Comparison of ENCODE assay signal across 1 cellular context in the genomic region with DNA sequence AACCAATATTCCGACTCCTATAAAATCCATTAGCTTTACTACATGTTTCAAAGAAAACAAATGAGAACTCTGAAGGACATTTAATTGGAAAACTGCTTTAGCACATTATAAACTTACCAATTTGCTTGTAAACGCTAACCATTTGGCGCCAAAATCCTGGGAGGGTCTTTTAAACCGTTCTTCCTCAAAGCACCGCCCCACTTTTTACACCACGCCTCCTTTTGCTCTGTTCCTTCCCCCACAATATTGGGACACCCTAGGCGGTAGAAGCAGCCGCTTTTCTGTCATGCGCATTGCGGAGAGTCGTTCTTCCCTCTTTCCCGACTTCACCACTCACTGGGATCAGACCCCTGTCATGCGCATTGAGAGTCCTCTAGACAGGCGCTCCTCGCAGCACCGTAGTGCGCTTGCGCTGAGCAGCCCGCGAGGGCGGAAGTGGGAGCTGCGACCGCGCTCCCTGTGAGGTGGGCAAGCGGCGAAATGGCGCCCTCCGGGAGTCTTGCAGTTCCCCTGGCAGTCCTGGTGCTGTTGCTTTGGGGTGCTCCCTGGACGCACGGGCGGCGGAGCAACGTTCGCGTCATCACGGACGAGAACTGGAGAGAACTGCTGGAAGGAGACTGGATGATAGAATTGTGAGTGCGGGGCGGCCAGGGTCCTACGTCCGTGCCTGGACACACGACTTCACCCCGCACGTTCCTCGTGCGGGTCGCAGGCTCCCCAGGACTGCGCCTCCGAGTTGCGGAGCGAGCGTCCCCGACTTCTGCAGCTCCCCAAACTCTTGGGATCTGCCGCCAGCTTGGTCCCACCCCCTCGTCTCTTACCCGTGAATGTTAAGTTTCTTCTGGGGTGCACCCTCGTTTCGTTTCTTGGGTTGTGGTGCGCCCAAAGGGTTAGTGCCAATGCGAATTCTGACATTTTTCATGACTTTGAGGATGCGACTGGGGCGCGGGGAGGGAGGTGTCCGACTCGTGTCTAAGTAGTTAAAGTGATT.
A peak's percentile ranks its signal among the peaks of the same experiment; 100 is the strongest.
TF ChIP-seq lines count a peak whose summit lies in the region.

A gene with protein sequence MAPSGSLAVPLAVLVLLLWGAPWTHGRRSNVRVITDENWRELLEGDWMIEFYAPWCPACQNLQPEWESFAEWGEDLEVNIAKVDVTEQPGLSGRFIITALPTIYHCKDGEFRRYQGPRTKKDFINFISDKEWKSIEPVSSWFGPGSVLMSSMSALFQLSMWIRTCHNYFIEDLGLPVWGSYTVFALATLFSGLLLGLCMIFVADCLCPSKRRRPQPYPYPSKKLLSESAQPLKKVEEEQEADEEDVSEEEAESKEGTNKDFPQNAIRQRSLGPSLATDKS (plus strand): TSS at position 435 of the 991 bp plus-strand sequence. CDS start 46 bp downstream, at position 481.

TF ChIP-seq in HEK293, 187 proteins besides CTCF, POLR2A, EP300 and RAD21 (continued from another document and continues in another):
- TF ChIP-seq WT1 (tag by site-specific recombination; IDR thresholded peaks at IDR 0.05): no peak
- no peak for TF ChIP-seq ZNF837 (tag by site-specific recombination; IDR thresholded peaks at IDR 0.05)
- no peak for TF ChIP-seq ZNF2 (tag by site-specific recombination; IDR thresholded peaks at IDR 0.05)
- no peak for TF ChIP-seq ZNF214 (tag by site-specific recombination; IDR thresholded peaks at IDR 0.05; ENCODE audit: borderline replicate concordance)
- no peak for TF ChIP-seq ZNF248 (tag by site-specific recombination; IDR thresholded peaks at IDR 0.05)
- no peak for TF ChIP-seq ZNF664 (tag by site-specific recombination; IDR thresholded peaks at IDR 0.05)
- TF ChIP-seq, protein P1, sequence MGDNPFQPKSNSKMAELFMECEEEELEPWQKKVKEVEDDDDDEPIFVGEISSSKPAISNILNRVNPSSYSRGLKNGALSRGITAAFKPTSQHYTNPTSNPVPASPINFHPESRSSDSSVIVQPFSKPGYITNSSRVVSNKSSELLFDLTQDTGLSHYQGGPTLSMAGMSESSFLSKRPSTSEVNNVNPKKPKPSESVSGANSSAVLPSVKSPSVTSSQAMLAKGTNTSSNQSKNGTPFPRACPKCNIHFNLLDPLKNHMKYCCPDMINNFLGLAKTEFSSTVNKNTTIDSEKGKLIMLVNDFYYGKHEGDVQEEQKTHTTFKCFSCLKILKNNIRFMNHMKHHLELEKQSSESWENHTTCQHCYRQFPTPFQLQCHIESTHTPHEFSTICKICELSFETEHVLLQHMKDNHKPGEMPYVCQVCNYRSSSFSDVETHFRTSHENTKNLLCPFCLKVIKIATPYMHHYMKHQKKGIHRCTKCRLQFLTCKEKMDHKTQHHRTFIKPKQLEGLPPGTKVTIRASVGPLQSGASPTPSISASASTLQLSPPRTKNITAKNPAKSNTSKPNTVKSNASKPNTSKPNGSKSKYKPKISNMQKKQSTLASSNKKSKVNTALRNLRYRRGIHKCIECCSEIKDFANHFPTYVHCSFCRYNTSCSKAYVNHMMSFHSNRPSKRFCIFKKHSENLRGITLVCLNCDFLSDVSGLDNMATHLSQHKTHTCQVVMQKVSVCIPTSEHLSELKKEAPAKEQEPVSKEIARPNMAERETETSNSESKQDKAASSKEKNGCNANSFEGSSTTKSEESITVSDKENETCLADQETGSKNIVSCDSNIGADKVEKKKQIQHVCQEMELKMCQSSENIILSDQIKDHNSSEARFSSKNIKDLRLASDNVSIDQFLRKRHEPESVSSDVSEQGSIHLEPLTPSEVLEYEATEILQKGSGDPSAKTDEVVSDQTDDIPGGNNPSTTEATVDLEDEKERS (tag by site-specific recombination; IDR thresholded peaks at IDR 0.05): no peak
- no peak for TF ChIP-seq ZNF768 (tag by site-specific recombination; IDR thresholded peaks at IDR 0.05)
- TF ChIP-seq ZNF132 (tag by site-specific recombination; IDR thresholded peaks at IDR 0.05; ENCODE audit: borderline replicate concordance): no peak
- TF ChIP-seq ZNF785 (tag by site-specific recombination; IDR thresholded peaks at IDR 0.05): no peak
- TF ChIP-seq, protein P2, sequence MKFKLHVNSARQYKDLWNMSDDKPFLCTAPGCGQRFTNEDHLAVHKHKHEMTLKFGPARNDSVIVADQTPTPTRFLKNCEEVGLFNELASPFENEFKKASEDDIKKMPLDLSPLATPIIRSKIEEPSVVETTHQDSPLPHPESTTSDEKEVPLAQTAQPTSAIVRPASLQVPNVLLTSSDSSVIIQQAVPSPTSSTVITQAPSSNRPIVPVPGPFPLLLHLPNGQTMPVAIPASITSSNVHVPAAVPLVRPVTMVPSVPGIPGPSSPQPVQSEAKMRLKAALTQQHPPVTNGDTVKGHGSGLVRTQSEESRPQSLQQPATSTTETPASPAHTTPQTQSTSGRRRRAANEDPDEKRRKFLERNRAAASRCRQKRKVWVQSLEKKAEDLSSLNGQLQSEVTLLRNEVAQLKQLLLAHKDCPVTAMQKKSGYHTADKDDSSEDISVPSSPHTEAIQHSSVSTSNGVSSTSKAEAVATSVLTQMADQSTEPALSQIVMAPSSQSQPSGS (tag by site-specific recombination; IDR thresholded peaks at IDR 0.05; ENCODE audit: low read depth): no peak
- TF ChIP-seq ZBTB20 (tag by site-specific recombination; IDR thresholded peaks at IDR 0.05): 0 out of 2 replicates have a peak, but pooled peaks have one; percentile 33
- peak; percentile 82 for TF ChIP-seq ZNF335 (tag by site-specific recombination; conservative IDR thresholded peaks at IDR 0.05)
- peak; percentile 71 for TF ChIP-seq ZBTB48 (tag by site-specific recombination; IDR thresholded peaks at IDR 0.05)
- TF ChIP-seq ZNF677 (tag by site-specific recombination; IDR thresholded peaks at IDR 0.05): no peak
- TF ChIP-seq ZNF202 (tag by site-specific recombination; IDR thresholded peaks at IDR 0.05; ENCODE audit: borderline replicate concordance): no peak
- TF ChIP-seq, protein P3, sequence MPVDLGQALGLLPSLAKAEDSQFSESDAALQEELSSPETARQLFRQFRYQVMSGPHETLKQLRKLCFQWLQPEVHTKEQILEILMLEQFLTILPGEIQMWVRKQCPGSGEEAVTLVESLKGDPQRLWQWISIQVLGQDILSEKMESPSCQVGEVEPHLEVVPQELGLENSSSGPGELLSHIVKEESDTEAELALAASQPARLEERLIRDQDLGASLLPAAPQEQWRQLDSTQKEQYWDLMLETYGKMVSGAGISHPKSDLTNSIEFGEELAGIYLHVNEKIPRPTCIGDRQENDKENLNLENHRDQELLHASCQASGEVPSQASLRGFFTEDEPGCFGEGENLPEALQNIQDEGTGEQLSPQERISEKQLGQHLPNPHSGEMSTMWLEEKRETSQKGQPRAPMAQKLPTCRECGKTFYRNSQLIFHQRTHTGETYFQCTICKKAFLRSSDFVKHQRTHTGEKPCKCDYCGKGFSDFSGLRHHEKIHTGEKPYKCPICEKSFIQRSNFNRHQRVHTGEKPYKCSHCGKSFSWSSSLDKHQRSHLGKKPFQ (tag by site-specific recombination; IDR thresholded peaks at IDR 0.05): no peak
- TF ChIP-seq ZBTB17 (tag by site-specific recombination; IDR thresholded peaks at IDR 0.05): peak; percentile 64
- no peak for TF ChIP-seq PRDM1 (tag by site-specific recombination; IDR thresholded peaks at IDR 0.05)
- TF ChIP-seq, protein P4, sequence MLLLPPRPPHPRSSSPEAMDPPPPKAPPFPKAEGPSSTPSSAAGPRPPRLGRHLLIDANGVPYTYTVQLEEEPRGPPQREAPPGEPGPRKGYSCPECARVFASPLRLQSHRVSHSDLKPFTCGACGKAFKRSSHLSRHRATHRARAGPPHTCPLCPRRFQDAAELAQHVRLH (tag by site-specific recombination; IDR thresholded peaks at IDR 0.05): no peak
- TF ChIP-seq, protein P5, sequence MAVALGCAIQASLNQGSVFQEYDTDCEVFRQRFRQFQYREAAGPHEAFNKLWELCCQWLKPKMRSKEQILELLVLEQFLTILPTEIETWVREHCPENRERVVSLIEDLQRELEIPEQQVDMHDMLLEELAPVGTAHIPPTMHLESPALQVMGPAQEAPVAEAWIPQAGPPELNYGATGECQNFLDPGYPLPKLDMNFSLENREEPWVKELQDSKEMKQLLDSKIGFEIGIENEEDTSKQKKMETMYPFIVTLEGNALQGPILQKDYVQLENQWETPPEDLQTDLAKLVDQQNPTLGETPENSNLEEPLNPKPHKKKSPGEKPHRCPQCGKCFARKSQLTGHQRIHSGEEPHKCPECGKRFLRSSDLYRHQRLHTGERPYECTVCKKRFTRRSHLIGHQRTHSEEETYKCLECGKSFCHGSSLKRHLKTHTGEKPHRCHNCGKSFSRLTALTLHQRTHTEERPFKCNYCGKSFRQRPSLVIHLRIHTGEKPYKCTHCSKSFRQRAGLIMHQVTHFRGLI (tag by site-specific recombination; IDR thresholded peaks at IDR 0.05): no peak
- no peak for TF ChIP-seq HOXC10 (CRISPR knock-in tag; IDR thresholded peaks at IDR 0.05)
- no peak for TF ChIP-seq ZNF23 (tag by site-specific recombination; IDR thresholded peaks at IDR 0.05; ENCODE audit: borderline replicate concordance)
- TF ChIP-seq, protein P6, sequence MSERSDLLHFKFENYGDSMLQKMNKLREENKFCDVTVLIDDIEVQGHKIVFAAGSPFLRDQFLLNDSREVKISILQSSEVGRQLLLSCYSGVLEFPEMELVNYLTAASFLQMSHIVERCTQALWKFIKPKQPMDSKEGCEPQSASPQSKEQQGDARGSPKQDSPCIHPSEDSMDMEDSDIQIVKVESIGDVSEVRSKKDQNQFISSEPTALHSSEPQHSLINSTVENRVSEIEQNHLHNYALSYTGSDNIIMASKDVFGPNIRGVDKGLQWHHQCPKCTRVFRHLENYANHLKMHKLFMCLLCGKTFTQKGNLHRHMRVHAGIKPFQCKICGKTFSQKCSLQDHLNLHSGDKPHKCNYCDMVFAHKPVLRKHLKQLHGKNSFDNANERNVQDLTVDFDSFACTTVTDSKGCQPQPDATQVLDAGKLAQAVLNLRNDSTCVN (tag by site-specific recombination; optimal IDR thresholded peaks at IDR 0.05): peak; percentile 83
- TF ChIP-seq ZNF48 (tag by site-specific recombination; IDR thresholded peaks at IDR 0.05): no peak
- TF ChIP-seq ZBTB7A (tag by site-specific recombination; IDR thresholded peaks at IDR 0.05; ENCODE audit: low read depth): no peak
- TF ChIP-seq, protein P7, sequence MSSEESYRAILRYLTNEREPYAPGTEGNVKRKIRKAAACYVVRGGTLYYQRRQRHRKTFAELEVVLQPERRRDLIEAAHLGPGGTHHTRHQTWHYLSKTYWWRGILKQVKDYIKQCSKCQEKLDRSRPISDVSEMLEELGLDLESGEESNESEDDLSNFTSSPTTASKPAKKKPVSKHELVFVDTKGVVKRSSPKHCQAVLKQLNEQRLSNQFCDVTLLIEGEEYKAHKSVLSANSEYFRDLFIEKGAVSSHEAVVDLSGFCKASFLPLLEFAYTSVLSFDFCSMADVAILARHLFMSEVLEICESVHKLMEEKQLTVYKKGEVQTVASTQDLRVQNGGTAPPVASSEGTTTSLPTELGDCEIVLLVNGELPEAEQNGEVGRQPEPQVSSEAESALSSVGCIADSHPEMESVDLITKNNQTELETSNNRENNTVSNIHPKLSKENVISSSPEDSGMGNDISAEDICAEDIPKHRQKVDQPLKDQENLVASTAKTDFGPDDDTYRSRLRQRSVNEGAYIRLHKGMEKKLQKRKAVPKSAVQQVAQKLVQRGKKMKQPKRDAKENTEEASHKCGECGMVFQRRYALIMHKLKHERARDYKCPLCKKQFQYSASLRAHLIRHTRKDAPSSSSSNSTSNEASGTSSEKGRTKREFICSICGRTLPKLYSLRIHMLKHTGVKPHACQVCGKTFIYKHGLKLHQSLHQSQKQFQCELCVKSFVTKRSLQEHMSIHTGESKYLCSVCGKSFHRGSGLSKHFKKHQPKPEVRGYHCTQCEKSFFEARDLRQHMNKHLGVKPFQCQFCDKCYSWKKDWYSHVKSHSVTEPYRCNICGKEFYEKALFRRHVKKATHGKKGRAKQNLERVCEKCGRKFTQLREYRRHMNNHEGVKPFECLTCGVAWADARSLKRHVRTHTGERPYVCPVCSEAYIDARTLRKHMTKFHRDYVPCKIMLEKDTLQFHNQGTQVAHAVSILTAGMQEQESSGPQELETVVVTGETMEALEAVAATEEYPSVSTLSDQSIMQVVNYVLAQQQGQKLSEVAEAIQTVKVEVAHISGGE (tag by site-specific recombination; conservative IDR thresholded peaks at IDR 0.05; ENCODE audit: low read depth): peak; percentile 59; the same call in 1 of the 2 replicates
- no peak for TF ChIP-seq ZNF121 (tag by site-specific recombination; IDR thresholded peaks at IDR 0.05)
- TF ChIP-seq ZNF514 (tag by site-specific recombination; IDR thresholded peaks at IDR 0.05): no peak
- peak; percentile 80 for TF ChIP-seq YY1 (tag by site-specific recombination; IDR thresholded peaks at IDR 0.05)
- no peak for TF ChIP-seq ZFP69B (tag by site-specific recombination; IDR thresholded peaks at IDR 0.05)
- no peak for TF ChIP-seq ZIC2 (tag by site-specific recombination; IDR thresholded peaks at IDR 0.05)
- TF ChIP-seq ZBTB8A (tag by site-specific recombination; IDR thresholded peaks at IDR 0.05): no peak
- TF ChIP-seq KLF10 (tag by site-specific recombination; IDR thresholded peaks at IDR 0.05): no peak
- no peak for TF ChIP-seq ZNF529 (tag by site-specific recombination; IDR thresholded peaks at IDR 0.05; ENCODE audit: insufficient replicate concordance)
- TF ChIP-seq ZNF274 (IDR thresholded peaks at IDR 0.05; ENCODE audit: low read length): no peak
- TF ChIP-seq ZNF274 (tag by site-specific recombination; IDR thresholded peaks at IDR 0.05; ENCODE audit: borderline replicate concordance): no peak
- peak; percentile 70 for TF ChIP-seq YY2 (tag by site-specific recombination; IDR thresholded peaks at IDR 0.05)
- TF ChIP-seq, protein P8, sequence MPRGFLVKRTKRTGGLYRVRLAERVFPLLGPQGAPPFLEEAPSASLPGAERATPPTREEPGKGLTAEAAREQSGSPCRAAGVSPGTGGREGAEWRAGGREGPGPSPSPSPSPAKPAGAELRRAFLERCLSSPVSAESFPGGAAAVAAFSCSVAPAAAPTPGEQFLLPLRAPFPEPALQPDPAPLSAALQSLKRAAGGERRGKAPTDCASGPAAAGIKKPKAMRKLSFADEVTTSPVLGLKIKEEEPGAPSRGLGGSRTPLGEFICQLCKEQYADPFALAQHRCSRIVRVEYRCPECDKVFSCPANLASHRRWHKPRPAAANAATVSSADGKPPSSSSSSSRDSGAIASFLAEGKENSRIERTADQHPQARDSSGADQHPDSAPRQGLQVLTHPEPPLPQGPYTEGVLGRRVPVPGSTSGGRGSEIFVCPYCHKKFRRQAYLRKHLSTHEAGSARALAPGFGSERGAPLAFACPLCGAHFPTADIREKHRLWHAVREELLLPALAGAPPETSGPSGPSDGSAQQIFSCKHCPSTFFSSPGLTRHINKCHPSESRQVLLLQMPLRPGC (tag by site-specific recombination; IDR thresholded peaks at IDR 0.05): no peak
- TF ChIP-seq BCL11B (tag by site-specific recombination; IDR thresholded peaks at IDR 0.05; ENCODE audit: low read depth): no peak
- TF ChIP-seq GLIS1 (tag by site-specific recombination; IDR thresholded peaks at IDR 0.05): peak; percentile 85
- peak; percentile 69 for TF ChIP-seq SP3 (tag by site-specific recombination; IDR thresholded peaks at IDR 0.05)
- TF ChIP-seq ZNF211 (tag by site-specific recombination; IDR thresholded peaks at IDR 0.05; ENCODE audit: low read depth): no peak
- no peak for TF ChIP-seq ZNF114 (tag by site-specific recombination; IDR thresholded peaks at IDR 0.05)
- no peak for TF ChIP-seq ZNF266 (tag by site-specific recombination; IDR thresholded peaks at IDR 0.05; ENCODE audit: low read depth)
- TF ChIP-seq ZNF404 (tag by site-specific recombination; IDR thresholded peaks at IDR 0.05): no peak
- no peak; the same call in 1 of the 2 replicates for TF ChIP-seq ZNF629 (tag by site-specific recombination; IDR thresholded peaks at IDR 0.05)
